Comparison of ENCODE assay signal across 12 cellular contexts in genomic region chr13:98585398-98585754, GRCh38.
"Had no signal": no experiment of that assay in that cellular context is flagged by ENCODE, and none has a peak within 500 bp of the region (broad histone marks: within the 10 kb centered on the region; RNA-seq: fewer than 3 reads in every experiment).

No MANE protein-coding gene starts in this region.

- H3K36me3 ChIP-seq: upper lobe of right lung had no signal

- ATAC-seq: upper lobe of right lung had no signal

- H3K27ac ChIP-seq: parathyroid adenoma, upper lobe of right lung had no signal

- H3K4me1 Mint-ChIP-seq: central memory CD8-positive, alpha-beta T cell; memory B cell had no signal

- H3K4me3 Mint-ChIP-seq: activated naive CD4-positive, alpha-beta T cell treated with anti-CD3 and anti-CD28 coated beads for 36 hours; central memory CD8-positive, alpha-beta T cell; endodermal cell; memory B cell; neural crest cell had no signal

- H3K27me3 Mint-ChIP-seq: central memory CD8-positive, alpha-beta T cell; memory B cell had no signal

- H3K36me3 Mint-ChIP-seq: memory B cell had no signal

- H3K4me1 ChIP-seq: parathyroid adenoma, upper lobe of right lung had no signal

- H3K9me3 ChIP-seq: upper lobe of right lung had no signal

- H3K27ac Mint-ChIP-seq: activated naive CD4-positive, alpha-beta T cell treated with anti-CD3 and anti-CD28 coated beads for 36 hours; endodermal cell; memory B cell had no signal

- H3K4me3 ChIP-seq: skin epidermis, upper lobe of right lung had no signal

- H3K9me3 Mint-ChIP-seq: central memory CD8-positive, alpha-beta T cell had no signal

- DNase-seq: activated CD4-positive, alpha-beta T cell treated with anti-CD3 and anti-CD28 coated beads for 4 hours; activated naive CD4-positive, alpha-beta T cell treated with anti-CD3 and anti-CD28 coated beads for 36 hours; dermis blood vessel endothelial cell; endodermal cell; head of caudate nucleus; retina; upper lobe of right lung had no signal
